ENCODE assay signal across 8 cellular contexts in the genomic region with DNA sequence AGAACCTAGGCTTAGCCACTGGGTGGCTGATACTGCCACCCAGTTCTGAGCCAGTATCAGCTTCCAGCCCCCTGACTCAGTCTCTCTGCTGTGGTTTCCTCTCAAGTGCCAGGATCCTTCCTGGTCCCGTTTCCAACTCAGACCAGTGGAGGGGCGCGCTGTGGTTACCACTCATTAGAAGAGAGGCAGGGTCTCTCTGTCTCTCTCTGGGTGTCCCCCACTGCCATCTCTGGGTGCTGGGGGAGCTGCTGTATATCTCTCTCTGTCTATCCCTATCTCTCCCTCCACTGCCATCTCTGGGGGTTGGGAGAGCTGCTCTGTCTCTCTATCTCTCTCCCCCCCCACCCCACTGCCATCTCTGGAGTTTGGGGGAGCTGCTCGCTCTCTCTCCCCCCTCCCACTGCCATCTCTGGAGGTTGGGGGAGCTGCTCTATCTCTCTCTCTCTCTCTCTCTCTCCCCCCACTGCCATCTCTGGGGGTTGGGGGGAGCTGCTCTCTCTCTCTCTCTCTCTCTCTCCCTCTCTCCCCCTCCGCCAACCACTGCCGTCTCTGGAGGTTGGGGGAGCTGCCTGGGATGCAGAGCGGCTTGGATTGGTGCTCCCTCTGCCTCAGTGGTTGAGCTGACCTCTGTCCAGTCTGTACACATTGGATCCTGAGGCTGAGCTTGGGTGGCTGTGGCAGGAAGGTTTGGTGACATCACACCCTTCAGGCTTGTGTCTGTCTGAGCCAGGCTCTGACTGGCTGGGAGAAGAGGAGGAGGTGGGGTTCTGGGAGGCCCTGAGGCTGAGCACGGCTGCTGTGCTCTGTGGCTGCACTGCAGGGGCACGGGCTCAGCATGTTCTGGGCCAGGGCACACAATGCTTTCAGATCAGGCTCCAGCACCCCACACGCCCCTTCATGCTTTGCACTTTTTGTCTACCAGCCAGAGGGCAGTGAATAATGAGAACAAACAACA.
A peak's percentile ranks its signal among the peaks of the same experiment; 100 is the strongest.
DNase-seq lines count a peak whose midpoint lies in the region; ATAC-seq and TF ChIP-seq lines count a peak whose summit lies in the region.

No MANE protein-coding gene starts in this region.

- H3K4me3 ChIP-seq in thyroid gland (replicated peaks in 1 of 3), result no peak overlapping the region
- H3K4me3 ChIP-seq in effector memory CD4-positive, alpha-beta T cell (ENCODE audit: insufficient read depth, low read depth, low read length, poor library complexity, severe bottlenecking), result no peak overlapping the region

- no peaks in the 10 kb centered on the region for H3K9me3 ChIP-seq in thyroid gland
- no peaks in the 10 kb centered on the region for H3K9me3 ChIP-seq in effector memory CD4-positive, alpha-beta T cell (ENCODE audit: control insufficient read depth, low read length)

- peak; percentile 75 for ATAC-seq in activated T-helper 17 cell treated with anti-CD3 and anti-CD28 coated beads, Interleukin-2, amount 50 U/mL, for 72 hours (replicated peaks)
- ATAC-seq in HG02938 (IDR thresholded peaks at IDR 0.05; ENCODE audit: unreplicated experiment) (no peak), GM19328 (IDR thresholded peaks at IDR 0.05; ENCODE audit: unreplicated experiment) (no peak)

- DNase-seq in activated CD8-positive, alpha-beta memory T cell treated with anti-CD3 and anti-CD28 coated beads for 24 hours, result peak; percentile 51
- no peak for DNase-seq in activated CD8-positive, alpha-beta memory T cell treated with anti-CD3 and anti-CD28 coated beads, Interleukin-2, amount 50 U/mL, for 48 hours
- peak; percentile 64 for DNase-seq in kidney tubule cell (ENCODE audit: low spot score)
- DNase-seq in thyroid gland, result peak; percentile 29 to 35
- no peak for DNase-seq in effector memory CD4-positive, alpha-beta T cell

- H3K27me3 Mint-ChIP-seq in activated T-helper 17 cell treated with anti-CD3 and anti-CD28 coated beads, Interleukin-2, amount 50 U/mL, for 72 hours, result no peaks in the 10 kb centered on the region

- H3K9me3 Mint-ChIP-seq in activated T-helper 17 cell treated with anti-CD3 and anti-CD28 coated beads, Interleukin-2, amount 50 U/mL, for 72 hours, result peaks cover 5% of the 10 kb centered on the region

- H3K27ac Mint-ChIP-seq in activated T-helper 17 cell treated with anti-CD3 and anti-CD28 coated beads, Interleukin-2, amount 50 U/mL, for 72 hours, result peak overlapping the region; percentile 48

- 65 to 69% methylated on average over 9 to 10 of the region's 10 CpGs for WGBS in thyroid gland, 2 donors

- H3K36me3 Mint-ChIP-seq in activated T-helper 17 cell treated with anti-CD3 and anti-CD28 coated beads, Interleukin-2, amount 50 U/mL, for 72 hours (ENCODE audit: low read depth), result no peaks in the 10 kb centered on the region

- intact Hi-C loops in thyroid gland (cut with DNase I), result no loop called here

- no peaks in the 10 kb centered on the region for H3K27me3 ChIP-seq in thyroid gland
- no peaks in the 10 kb centered on the region for H3K27me3 ChIP-seq in effector memory CD4-positive, alpha-beta T cell (replicated peaks; ENCODE audit: control insufficient read depth, insufficient read depth, low read length, poor library complexity, severe bottlenecking)

- H3K36me3 ChIP-seq in thyroid gland, result no peaks in the 10 kb centered on the region
- no peaks in the 10 kb centered on the region for H3K36me3 ChIP-seq in effector memory CD4-positive, alpha-beta T cell (ENCODE audit: control insufficient read depth, insufficient read depth, low read length)

- no peaks in the 10 kb centered on the region for H3K4me1 ChIP-seq in thyroid gland
- no peaks in the 10 kb centered on the region for H3K4me1 ChIP-seq in effector memory CD4-positive, alpha-beta T cell (ENCODE audit: control insufficient read depth, insufficient read depth, low read length, poor library complexity, severe bottlenecking)

- H3K4me1 Mint-ChIP-seq in activated T-helper 17 cell treated with anti-CD3 and anti-CD28 coated beads, Interleukin-2, amount 50 U/mL, for 72 hours, result peaks cover 13% of the 10 kb centered on the region

- no peak for TF ChIP-seq POLR2A in thyroid gland (IDR thresholded peaks at IDR 0.05)

- TF ChIP-seq CTCF in thyroid gland (IDR thresholded peaks at IDR 0.05), result no peak

- H3K27ac ChIP-seq in thyroid gland, result no peak overlapping the region
- H3K27ac ChIP-seq in effector memory CD4-positive, alpha-beta T cell (ENCODE audit: insufficient read depth, low read length, poor library complexity, severe bottlenecking), result no peak overlapping the region

- peak overlapping the region; percentile 38 for H3K4me3 Mint-ChIP-seq in activated T-helper 17 cell treated with anti-CD3 and anti-CD28 coated beads, Interleukin-2, amount 50 U/mL, for 72 hours

Comparison
In these comparisons a context has a peak if more than half of its experiments do, and no peak if none do; other contexts are left out.
1. DNase-seq: peak in activated CD8-positive, alpha-beta memory T cell treated with anti-CD3 and anti-CD28 coated beads for 24 hours (single experiment), kidney tubule cell (single experiment) and thyroid gland (2 of 2); none in activated CD8-positive, alpha-beta memory T cell treated with anti-CD3 and anti-CD28 coated beads, Interleukin-2, amount 50 U/mL, for 48 hours (single experiment) and effector memory CD4-positive, alpha-beta T cell (0 of 3).